ENCODE assay signal across 1 cellular context in genomic region chr6:33312361-33313104, GRCh38.
A peak's percentile ranks its signal among the peaks of the same experiment; 100 is the strongest.
TF ChIP-seq lines count a peak whose summit lies in the region.

No MANE protein-coding gene starts in this region.

TF ChIP-seq in Ishikawa, 13 proteins besides CTCF, POLR2A, EP300 and RAD21 (continued from another document):
- TF ChIP-seq TAF1 (IDR thresholded peaks at IDR 0.05; ENCODE audit: low read depth) = no peak
- no peak for TF ChIP-seq NFIC (IDR thresholded peaks at IDR 0.05)
- TF ChIP-seq CEBPB (IDR thresholded peaks at IDR 0.05) = no peak
- TF ChIP-seq FOXM1 (IDR thresholded peaks at IDR 0.05; ENCODE audit: borderline replicate concordance, low read depth) = no peak
- no peak for TF ChIP-seq MAX (IDR thresholded peaks at IDR 0.05)
- peak; percentile 83 for TF ChIP-seq USF1 (IDR thresholded peaks at IDR 0.05)
- TF ChIP-seq TCF12 (IDR thresholded peaks at IDR 0.05; ENCODE audit: low read depth) = no peak
- TF ChIP-seq, protein P1, sequence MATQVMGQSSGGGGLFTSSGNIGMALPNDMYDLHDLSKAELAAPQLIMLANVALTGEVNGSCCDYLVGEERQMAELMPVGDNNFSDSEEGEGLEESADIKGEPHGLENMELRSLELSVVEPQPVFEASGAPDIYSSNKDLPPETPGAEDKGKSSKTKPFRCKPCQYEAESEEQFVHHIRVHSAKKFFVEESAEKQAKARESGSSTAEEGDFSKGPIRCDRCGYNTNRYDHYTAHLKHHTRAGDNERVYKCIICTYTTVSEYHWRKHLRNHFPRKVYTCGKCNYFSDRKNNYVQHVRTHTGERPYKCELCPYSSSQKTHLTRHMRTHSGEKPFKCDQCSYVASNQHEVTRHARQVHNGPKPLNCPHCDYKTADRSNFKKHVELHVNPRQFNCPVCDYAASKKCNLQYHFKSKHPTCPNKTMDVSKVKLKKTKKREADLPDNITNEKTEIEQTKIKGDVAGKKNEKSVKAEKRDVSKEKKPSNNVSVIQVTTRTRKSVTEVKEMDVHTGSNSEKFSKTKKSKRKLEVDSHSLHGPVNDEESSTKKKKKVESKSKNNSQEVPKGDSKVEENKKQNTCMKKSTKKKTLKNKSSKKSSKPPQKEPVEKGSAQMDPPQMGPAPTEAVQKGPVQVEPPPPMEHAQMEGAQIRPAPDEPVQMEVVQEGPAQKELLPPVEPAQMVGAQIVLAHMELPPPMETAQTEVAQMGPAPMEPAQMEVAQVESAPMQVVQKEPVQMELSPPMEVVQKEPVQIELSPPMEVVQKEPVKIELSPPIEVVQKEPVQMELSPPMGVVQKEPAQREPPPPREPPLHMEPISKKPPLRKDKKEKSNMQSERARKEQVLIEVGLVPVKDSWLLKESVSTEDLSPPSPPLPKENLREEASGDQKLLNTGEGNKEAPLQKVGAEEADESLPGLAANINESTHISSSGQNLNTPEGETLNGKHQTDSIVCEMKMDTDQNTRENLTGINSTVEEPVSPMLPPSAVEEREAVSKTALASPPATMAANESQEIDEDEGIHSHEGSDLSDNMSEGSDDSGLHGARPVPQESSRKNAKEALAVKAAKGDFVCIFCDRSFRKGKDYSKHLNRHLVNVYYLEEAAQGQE (IDR thresholded peaks at IDR 0.05; ENCODE audit: low read depth) = no peak
- TF ChIP-seq EGR1 (IDR thresholded peaks at IDR 0.05) = peak; percentile 74
